ENCODE assay signal across 8 cellular contexts in genomic region chr17:43367588-43368242, GRCh38. TPM values are rescaled to one million over a fixed set of nuclear protein-coding genes. Genes with fewer than 3 reads are reported as not detected.
A peak's percentile ranks its signal among the peaks of the same experiment; 100 is the strongest.
DNase-seq lines count a peak whose midpoint lies in the region; ATAC-seq and TF ChIP-seq lines count a peak whose summit lies in the region.

No MANE protein-coding gene starts in this region.

- no peaks in the 10 kb centered on the region for H3K27me3 Mint-ChIP-seq in CD4-positive, CD25-positive, alpha-beta regulatory T cell
- no peaks in the 10 kb centered on the region for H3K27me3 Mint-ChIP-seq in activated T-cell treated with anti-CD3 and anti-CD28 coated beads, Interleukin-2, amount 50 U/mL, for 24 hours

- H3K4ac ChIP-seq in neuronal stem cell (ENCODE audit: low read length), result no peak overlapping the region

- peak in 1 of 3 donors; percentile 80 for DNase-seq in CD4-positive, CD25-positive, alpha-beta regulatory T cell
- DNase-seq in NCI-H748 (lab: John Stamatoyannopoulos, UW; ENCODE audit: unreplicated experiment) (peak; percentile 96), fibroblast of peridontal ligament (ENCODE audit: extremely low read depth) (peak; percentile 98), neuronal stem cell (ENCODE audit: low spot score) (peak; percentile 79), posterior vena cava (ENCODE audit: low spot score) (no peak)
- peak; percentile 43 for DNase-seq in activated T-cell treated with anti-CD3 and anti-CD28 coated beads, Interleukin-2, amount 50 U/mL, for 24 hours

- peak overlapping the region; percentile 42 for H2AFZ ChIP-seq in neuronal stem cell (ENCODE audit: low read length)

- H3K4me1 Mint-ChIP-seq in CD4-positive, CD25-positive, alpha-beta regulatory T cell, result peaks cover 6 to 40% (median 19%) of the 10 kb centered on the region in 4 donors
- H3K4me1 Mint-ChIP-seq in activated T-cell treated with anti-CD3 and anti-CD28 coated beads, Interleukin-2, amount 50 U/mL, for 24 hours (ENCODE audit: low read depth), result peaks cover 73% of the 10 kb centered on the region

- peak; percentile 100 for TF ChIP-seq POLR2A in GM19099 (IDR thresholded peaks at IDR 0.05; ENCODE audit: extremely low read depth, insufficient read length, low read depth)

- no peaks in the 10 kb centered on the region for H3K36me3 Mint-ChIP-seq in CD4-positive, CD25-positive, alpha-beta regulatory T cell
- H3K36me3 Mint-ChIP-seq in activated T-cell treated with anti-CD3 and anti-CD28 coated beads, Interleukin-2, amount 50 U/mL, for 24 hours (ENCODE audit: low read depth), result peaks cover 2% of the 10 kb centered on the region

- peak overlapping the region; percentile 91 for H3K27ac ChIP-seq in CD4-positive, CD25-positive, alpha-beta regulatory T cell (ENCODE audit: insufficient read depth, low read length, poor library complexity, severe bottlenecking)
- H3K27ac ChIP-seq in neuronal stem cell (replicated peaks; ENCODE audit: low read length), result peak overlapping the region; percentile 96

- H3K9ac ChIP-seq in neuronal stem cell (ENCODE audit: low read depth, low read length, poor library complexity), result peak overlapping the region; percentile 38

- H2BK12ac ChIP-seq in neuronal stem cell (ENCODE audit: low read length), result no peak overlapping the region

- H3K4me1 ChIP-seq in CD4-positive, CD25-positive, alpha-beta regulatory T cell (ENCODE audit: control insufficient read depth, insufficient read depth, low read length, poor library complexity, severe bottlenecking), result peaks cover 31% of the 10 kb centered on the region
- H3K4me1 ChIP-seq in neuronal stem cell (ENCODE audit: control insufficient read depth in 2 of 2, insufficient read depth in 1 of 2, low read depth in 1 of 2, low read length in 2 of 2), result peaks cover 3 to 15% of the 10 kb centered on the region in 2 donors

- no peaks in the 10 kb centered on the region for H3K36me3 ChIP-seq in CD4-positive, CD25-positive, alpha-beta regulatory T cell (ENCODE audit: control insufficient read depth, insufficient read depth, low read length)
- H3K36me3 ChIP-seq in neuronal stem cell (replicated peaks in 1 of 2; ENCODE audit: control insufficient read depth in 2 of 2, insufficient read depth in 2 of 2, low read length in 2 of 2), result no peaks in the 10 kb centered on the region

- H4K91ac ChIP-seq in neuronal stem cell (ENCODE audit: low read depth, low read length, poor library complexity), result no peak overlapping the region

- no peaks in the 10 kb centered on the region for H3K9me3 ChIP-seq in CD4-positive, CD25-positive, alpha-beta regulatory T cell (ENCODE audit: control insufficient read depth in 2 of 2, low read length in 2 of 2)
- H3K9me3 ChIP-seq in neuronal stem cell (replicated peaks in 1 of 2; ENCODE audit: control insufficient read depth in 2 of 2, insufficient read depth in 1 of 2, low read depth in 1 of 2, low read length in 2 of 2), result peaks cover 0 to 4% of the 10 kb centered on the region in 2 donors

- peak overlapping the region; percentile 86 to 98 (median 96) for H3K4me3 Mint-ChIP-seq in CD4-positive, CD25-positive, alpha-beta regulatory T cell
- peak overlapping the region; percentile 81 for H3K4me3 Mint-ChIP-seq in activated T-cell treated with anti-CD3 and anti-CD28 coated beads, Interleukin-2, amount 50 U/mL, for 24 hours

- peak overlapping the region; percentile 17 for H3K18ac ChIP-seq in neuronal stem cell (ENCODE audit: low read length)

- intact Hi-C loops in posterior vena cava (cut with DNase I), result no loop called here

- peak; percentile 48 to 49 for ATAC-seq in CD4-positive, CD25-positive, alpha-beta regulatory T cell (ENCODE audit: low read depth in 2 of 2)
- ATAC-seq in HG03457 (IDR thresholded peaks at IDR 0.05; ENCODE audit: unreplicated experiment), result peak; percentile 29

- H3K23ac ChIP-seq in neuronal stem cell (ENCODE audit: low read depth, low read length, poor library complexity), result no peak overlapping the region

- H3K27ac Mint-ChIP-seq in CD4-positive, CD25-positive, alpha-beta regulatory T cell, result peak overlapping the region; percentile 98 to 100 (median 99)
- H3K27ac Mint-ChIP-seq in activated T-cell treated with anti-CD3 and anti-CD28 coated beads, Interleukin-2, amount 50 U/mL, for 24 hours, result peak overlapping the region; percentile 100

- H3K4me3 ChIP-seq in CD4-positive, CD25-positive, alpha-beta regulatory T cell (ENCODE audit: low read depth, low read length), result peak overlapping the region; percentile 78
- no peak overlapping the region for H3K4me3 ChIP-seq in neuronal stem cell (ENCODE audit: low read length in 2 of 2)

- H3K9me3 Mint-ChIP-seq in CD4-positive, CD25-positive, alpha-beta regulatory T cell, result no peaks in the 10 kb centered on the region
- no peaks in the 10 kb centered on the region for H3K9me3 Mint-ChIP-seq in activated T-cell treated with anti-CD3 and anti-CD28 coated beads, Interleukin-2, amount 50 U/mL, for 24 hours

- no peak overlapping the region for H3K14ac ChIP-seq in neuronal stem cell (ENCODE audit: low read length)

- no peak overlapping the region for H2BK120ac ChIP-seq in neuronal stem cell (ENCODE audit: low read depth, low read length)

- H2AK5ac ChIP-seq in neuronal stem cell (ENCODE audit: low read depth, low read length), result no peak overlapping the region

- no peak overlapping the region for H2BK15ac ChIP-seq in neuronal stem cell (ENCODE audit: low read length)

- peak overlapping the region; percentile 91 for H2BK5ac ChIP-seq in neuronal stem cell (ENCODE audit: low read length)

- no peaks in the 10 kb centered on the region for H3K79me1 ChIP-seq in neuronal stem cell (ENCODE audit: low read depth, low read length)

- H4K8ac ChIP-seq in neuronal stem cell (ENCODE audit: low read depth, low read length), result no peak overlapping the region

- peak overlapping the region; percentile 56 for H3K4me2 ChIP-seq in neuronal stem cell (ENCODE audit: insufficient read depth, low read length, poor library complexity, severe bottlenecking)

- H3K27me3 ChIP-seq in CD4-positive, CD25-positive, alpha-beta regulatory T cell (ENCODE audit: control insufficient read depth, insufficient read depth, low read length), result no peaks in the 10 kb centered on the region
- no peaks in the 10 kb centered on the region for H3K27me3 ChIP-seq in neuronal stem cell (ENCODE audit: control insufficient read depth in 3 of 3, insufficient read depth in 3 of 3, low read depth in 1 of 3, low read length in 3 of 3)

- WGBS in neuronal stem cell (ENCODE audit: extremely low coverage in 2 of 2, insufficient read length in 2 of 2, insufficient replicate concordance in 1 of 2), 2 donors, result 100% methylated on average over 3 of the region's 18 CpGs; no CpG with 5 or more reads in 1 of the 2 donors

RNA-seq across cellular contexts. Expression of gene ARL4D, which starts 31.1 kb away (rescaled TPM):
- 2.5 TPM for total RNA-seq in CD4-positive, CD25-positive, alpha-beta regulatory T cell
- 1 to 10 TPM; 1.3 to 4.1 (median 1.6) TPM for polyA plus RNA-seq in CD4-positive, CD25-positive, alpha-beta regulatory T cell
- polyA plus RNA-seq in neuronal stem cell (2013, experiment 1 of 2), result 14.3 TPM
- 14.0 TPM for polyA plus RNA-seq in neuronal stem cell (2013, experiment 2 of 2)
- 10 to 100 TPM; 16.1 to 24.3 TPM for total RNA-seq in posterior vena cava
